ENCODE assay signal across 37 cellular contexts in genomic region chr1:246197076-246197475, GRCh38.
"Had no signal": no experiment of that assay in that cellular context is flagged by ENCODE, and none has a peak within 500 bp of the region (broad histone marks: within the 10 kb centered on the region; RNA-seq: fewer than 3 reads in every experiment).

No MANE protein-coding gene starts in this region.

- H3K9me3 ChIP-seq: ascending aorta had no signal

- FAIRE-seq: bronchial epithelial cell had no signal

- H3K4me1 ChIP-seq: ascending aorta had no signal

- H3K36me3 Mint-ChIP-seq: activated CD8-positive, alpha-beta memory T cell treated with anti-CD3 and anti-CD28 coated beads, Interleukin-2, amount 10 ng/mL, durations not matched to agents 7 days and 5 days; activated naive CD4-positive, alpha-beta T cell treated with anti-CD3 and anti-CD28 coated beads, Interleukin-2, amount 10 ng/mL, durations not matched to agents 7 days and 5 days; activated naive CD8-positive, alpha-beta T cell treated with anti-CD3 and anti-CD28 coated beads, Interleukin-2, amount 10 ng/mL, durations not matched to agents 7 days and 5 days; brain had no signal

- H3K27ac ChIP-seq: ascending aorta, cardiac muscle cell, VCaP had no signal

- H3K9me3 Mint-ChIP-seq: activated CD4-positive, alpha-beta memory T cell treated with anti-CD3 and anti-CD28 coated beads, Interleukin-2, amount 10 ng/mL, durations not matched to agents 7 days and 5 days; activated CD4-positive, alpha-beta T cell treated with anti-CD3 and anti-CD28 coated beads, Interleukin-2, amount 10 ng/mL, durations not matched to agents 7 days and 5 days; activated naive CD4-positive, alpha-beta T cell treated with anti-CD3 and anti-CD28 coated beads, Interleukin-2, amount 10 ng/mL, durations not matched to agents 7 days and 5 days; activated naive CD4-positive, alpha-beta T cell treated with anti-CD3 and anti-CD28 coated beads, Interleukin-2, amount 50 U/mL, for 24 hours; activated naive CD8-positive, alpha-beta T cell treated with anti-CD3 and anti-CD28 coated beads, Interleukin-2, amount 10 ng/mL, durations not matched to agents 7 days and 5 days; activated naive CD8-positive, alpha-beta T cell treated with anti-CD3 and anti-CD28 coated beads, Interleukin-2, amount 50 U/mL, for 24 hours; activated T-cell treated with anti-CD3 and anti-CD28 coated beads, Interleukin-2, amount 50 U/mL, for 24 hours; activated T-helper 2 cell treated with anti-CD3 and anti-CD28 coated beads, Interferon-gamma antibody, Interleukin-2, Interleukin-4, amounts not matched to agents 10 μg/mL and 5 μg/mL and 100 μg/mL, durations not matched to agents 14 hours and 24 hours and 36 hours; brain; central memory CD8-positive, alpha-beta T cell; T-helper 1 cell treated with Interleukin-12 subunit alpha and Interleukin-12 subunit beta and Interleukin-4 antibody, amounts not matched to agents 30 μg/mL and 1 μg/mL, for 36 hours; T-helper 2 cell treated with Interferon-gamma antibody and Interleukin-4, amounts not matched to agents 5 μg/mL and 100 μg/mL, for 36 hours had no signal

- H3K36me3 ChIP-seq: ascending aorta, cardiac muscle cell had no signal

- H3K27me3 ChIP-seq: ascending aorta, cardiac muscle cell had no signal

- H3K27ac Mint-ChIP-seq: activated CD4-positive, alpha-beta memory T cell treated with anti-CD3 and anti-CD28 coated beads, Interleukin-2, amount 10 ng/mL, durations not matched to agents 7 days and 5 days; activated CD4-positive, alpha-beta T cell treated with anti-CD3 and anti-CD28 coated beads for 36 hours; activated CD4-positive, alpha-beta T cell treated with anti-CD3 and anti-CD28 coated beads, Interleukin-2, amount 10 ng/mL, durations not matched to agents 7 days and 5 days; activated CD8-positive, alpha-beta memory T cell treated with anti-CD3 and anti-CD28 coated beads, Interleukin-2, amount 10 ng/mL, durations not matched to agents 7 days and 5 days; activated CD8-positive, alpha-beta T cell treated with anti-CD3 and anti-CD28 coated beads, Interleukin-2, amount 10 ng/mL, durations not matched to agents 7 days and 5 days; activated naive CD4-positive, alpha-beta T cell treated with anti-CD3 and anti-CD28 coated beads, Interleukin-2, amount 10 ng/mL, durations not matched to agents 7 days and 5 days; activated naive CD4-positive, alpha-beta T cell treated with anti-CD3 and anti-CD28 coated beads, Interleukin-2, amount 50 U/mL, for 24 hours; activated naive CD8-positive, alpha-beta T cell; activated naive CD8-positive, alpha-beta T cell treated with anti-CD3 and anti-CD28 coated beads, Interleukin-2, amount 10 ng/mL, durations not matched to agents 7 days and 5 days; activated naive CD8-positive, alpha-beta T cell treated with anti-CD3 and anti-CD28 coated beads, Interleukin-2, amount 50 U/mL, for 24 hours; activated T-cell treated with anti-CD3 and anti-CD28 coated beads, Interleukin-2, amount 50 U/mL, for 24 hours; activated T-helper 2 cell treated with anti-CD3 and anti-CD28 coated beads, Interferon-gamma antibody, Interleukin-2, Interleukin-4, amounts not matched to agents 10 μg/mL and 5 μg/mL and 100 μg/mL, durations not matched to agents 14 hours and 24 hours and 36 hours; brain; T-helper 1 cell treated with Interleukin-12 subunit alpha and Interleukin-12 subunit beta and Interleukin-4 antibody, amounts not matched to agents 30 μg/mL and 1 μg/mL, for 36 hours; T-helper 2 cell treated with Interferon-gamma antibody and Interleukin-4, amounts not matched to agents 5 μg/mL and 100 μg/mL, for 36 hours had no signal

- H3K27me3 Mint-ChIP-seq: activated CD4-positive, alpha-beta memory T cell treated with anti-CD3 and anti-CD28 coated beads, Interleukin-2, amount 10 ng/mL, durations not matched to agents 7 days and 5 days; activated CD4-positive, alpha-beta T cell treated with anti-CD3 and anti-CD28 coated beads for 36 hours; activated CD4-positive, alpha-beta T cell treated with anti-CD3 and anti-CD28 coated beads, Interleukin-2, amount 10 ng/mL, durations not matched to agents 7 days and 5 days; activated CD8-positive, alpha-beta memory T cell treated with anti-CD3 and anti-CD28 coated beads, Interleukin-2, amount 10 ng/mL, durations not matched to agents 7 days and 5 days; activated naive CD4-positive, alpha-beta T cell treated with anti-CD3 and anti-CD28 coated beads, Interleukin-2, amount 10 ng/mL, durations not matched to agents 7 days and 5 days; activated naive CD4-positive, alpha-beta T cell treated with anti-CD3 and anti-CD28 coated beads, Interleukin-2, amount 50 U/mL, for 24 hours; activated naive CD8-positive, alpha-beta T cell; activated naive CD8-positive, alpha-beta T cell treated with anti-CD3 and anti-CD28 coated beads, Interleukin-2, amount 10 ng/mL, durations not matched to agents 7 days and 5 days; activated naive CD8-positive, alpha-beta T cell treated with anti-CD3 and anti-CD28 coated beads, Interleukin-2, amount 50 U/mL, for 24 hours; activated T-cell treated with anti-CD3 and anti-CD28 coated beads, Interleukin-2, amount 50 U/mL, for 24 hours; brain; central memory CD8-positive, alpha-beta T cell had no signal

- ATAC-seq: activated CD4-positive, alpha-beta T cell treated with anti-CD3 and anti-CD28 coated beads for 36 hours; activated CD4-positive, CD25-positive, alpha-beta regulatory T cell treated with anti-CD3 and anti-CD28 coated beads, Interleukin-2, amount 50 U/mL, for 24 hours; activated CD8-positive, alpha-beta memory T cell treated with anti-CD3 and anti-CD28 coated beads, Interleukin-2, amount 10 ng/mL, durations not matched to agents 7 days and 5 days; activated CD8-positive, alpha-beta T cell treated with anti-CD3 and anti-CD28 coated beads, Interleukin-2, amount 10 ng/mL, durations not matched to agents 7 days and 5 days; activated naive CD8-positive, alpha-beta T cell treated with anti-CD3 and anti-CD28 coated beads, Interleukin-2, amount 50 U/mL, for 24 hours had no signal

- H3K4me3 ChIP-seq: ascending aorta, cardiac muscle cell had no signal

- DNase-seq: activated CD4-positive, alpha-beta memory T cell treated with anti-CD3 and anti-CD28 coated beads, Interleukin-2, amount 10 ng/mL, durations not matched to agents 7 days and 5 days; activated CD4-positive, alpha-beta T cell treated with anti-CD3 and anti-CD28 coated beads for 1 hour; activated CD4-positive, alpha-beta T cell treated with anti-CD3 and anti-CD28 coated beads for 36 hours; activated CD4-positive, alpha-beta T cell treated with anti-CD3 and anti-CD28 coated beads for 48 hours; activated CD4-positive, alpha-beta T cell treated with anti-CD3 and anti-CD28 coated beads, Interleukin-2, amount 10 ng/mL, durations not matched to agents 7 days and 5 days; activated CD4-positive, alpha-beta T cell treated with anti-CD3 and anti-CD28 coated beads, Interleukin-2, amount 50 U/mL, for 48 hours; activated CD4-positive, CD25-positive, alpha-beta regulatory T cell; activated CD8-positive, alpha-beta memory T cell treated with anti-CD3 and anti-CD28 coated beads for 24 hours; activated CD8-positive, alpha-beta memory T cell treated with anti-CD3 and anti-CD28 coated beads, Interleukin-2, amount 10 ng/mL, durations not matched to agents 7 days and 5 days; activated CD8-positive, alpha-beta memory T cell treated with anti-CD3 and anti-CD28 coated beads, Interleukin-2, amount 50 U/mL, for 48 hours; activated CD8-positive, alpha-beta T cell treated with anti-CD3 and anti-CD28 coated beads, Interleukin-2, amount 10 ng/mL, durations not matched to agents 7 days and 5 days; activated effector memory CD4-positive, alpha-beta T cell treated with Interleukin-2 at 50 U/mL for 16 hours; activated gamma-delta T cell; activated naive CD4-positive, alpha-beta T cell treated with anti-CD3 and anti-CD28 coated beads, Interleukin-2, amount 10 ng/mL, durations not matched to agents 7 days and 5 days; activated naive CD4-positive, alpha-beta T cell treated with Interleukin-2 at 50 U/mL for 16 hours; activated naive CD8-positive, alpha-beta T cell treated with anti-CD3 and anti-CD28 coated beads, Interleukin-2, amount 10 ng/mL, durations not matched to agents 7 days and 5 days; activated naive CD8-positive, alpha-beta T cell treated with anti-CD3 and anti-CD28 coated beads, Interleukin-2, amount 50 U/mL, for 24 hours; activated T-cell treated with anti-CD3 and anti-CD28 coated beads, Interleukin-2, amount 50 U/mL, for 24 hours; activated T-cell treated with anti-CD3 and anti-CD28 coated beads, Interleukin-2, amount 50 U/mL, for 48 hours; amygdala; anterior cingulate cortex; caudate nucleus; cerebellar nuclear complex; T-helper 2 cell; T-helper 9 cell had no signal

- H3K4me1 Mint-ChIP-seq: activated CD4-positive, alpha-beta memory T cell treated with anti-CD3 and anti-CD28 coated beads, Interleukin-2, amount 10 ng/mL, durations not matched to agents 7 days and 5 days; activated CD4-positive, alpha-beta T cell treated with anti-CD3 and anti-CD28 coated beads for 36 hours; activated CD4-positive, alpha-beta T cell treated with anti-CD3 and anti-CD28 coated beads, Interleukin-2, amount 10 ng/mL, durations not matched to agents 7 days and 5 days; activated CD8-positive, alpha-beta memory T cell treated with anti-CD3 and anti-CD28 coated beads, Interleukin-2, amount 10 ng/mL, durations not matched to agents 7 days and 5 days; activated naive CD4-positive, alpha-beta T cell treated with anti-CD3 and anti-CD28 coated beads, Interleukin-2, amount 10 ng/mL, durations not matched to agents 7 days and 5 days; activated naive CD4-positive, alpha-beta T cell treated with anti-CD3 and anti-CD28 coated beads, Interleukin-2, amount 50 U/mL, for 24 hours; activated naive CD8-positive, alpha-beta T cell treated with anti-CD3 and anti-CD28 coated beads, Interleukin-2, amount 10 ng/mL, durations not matched to agents 7 days and 5 days; activated naive CD8-positive, alpha-beta T cell treated with anti-CD3 and anti-CD28 coated beads, Interleukin-2, amount 50 U/mL, for 24 hours had no signal

- H3K4me3 Mint-ChIP-seq: activated CD4-positive, alpha-beta memory T cell treated with anti-CD3 and anti-CD28 coated beads, Interleukin-2, amount 10 ng/mL, durations not matched to agents 7 days and 5 days; activated CD4-positive, alpha-beta T cell treated with anti-CD3 and anti-CD28 coated beads for 36 hours; activated CD4-positive, alpha-beta T cell treated with anti-CD3 and anti-CD28 coated beads, Interleukin-2, amount 10 ng/mL, durations not matched to agents 7 days and 5 days; activated CD8-positive, alpha-beta memory T cell treated with anti-CD3 and anti-CD28 coated beads, Interleukin-2, amount 10 ng/mL, durations not matched to agents 7 days and 5 days; activated CD8-positive, alpha-beta T cell treated with anti-CD3 and anti-CD28 coated beads, Interleukin-2, amount 10 ng/mL, durations not matched to agents 7 days and 5 days; activated naive CD4-positive, alpha-beta T cell treated with anti-CD3 and anti-CD28 coated beads, Interleukin-2, amount 10 ng/mL, durations not matched to agents 7 days and 5 days; activated naive CD4-positive, alpha-beta T cell treated with anti-CD3 and anti-CD28 coated beads, Interleukin-2, amount 50 U/mL, for 24 hours; activated naive CD8-positive, alpha-beta T cell; activated naive CD8-positive, alpha-beta T cell treated with anti-CD3 and anti-CD28 coated beads, Interleukin-2, amount 10 ng/mL, durations not matched to agents 7 days and 5 days; activated naive CD8-positive, alpha-beta T cell treated with anti-CD3 and anti-CD28 coated beads, Interleukin-2, amount 50 U/mL, for 24 hours; activated T-cell treated with anti-CD3 and anti-CD28 coated beads, Interleukin-2, amount 50 U/mL, for 24 hours; brain; central memory CD8-positive, alpha-beta T cell; T-helper 1 cell treated with Interleukin-12 subunit alpha and Interleukin-12 subunit beta and Interleukin-4 antibody, amounts not matched to agents 30 μg/mL and 1 μg/mL, for 36 hours; T-helper 2 cell treated with Interferon-gamma antibody and Interleukin-4, amounts not matched to agents 5 μg/mL and 100 μg/mL, for 36 hours had no signal
